Comparison of ENCODE assay signal across 8 cellular contexts in the genomic region with DNA sequence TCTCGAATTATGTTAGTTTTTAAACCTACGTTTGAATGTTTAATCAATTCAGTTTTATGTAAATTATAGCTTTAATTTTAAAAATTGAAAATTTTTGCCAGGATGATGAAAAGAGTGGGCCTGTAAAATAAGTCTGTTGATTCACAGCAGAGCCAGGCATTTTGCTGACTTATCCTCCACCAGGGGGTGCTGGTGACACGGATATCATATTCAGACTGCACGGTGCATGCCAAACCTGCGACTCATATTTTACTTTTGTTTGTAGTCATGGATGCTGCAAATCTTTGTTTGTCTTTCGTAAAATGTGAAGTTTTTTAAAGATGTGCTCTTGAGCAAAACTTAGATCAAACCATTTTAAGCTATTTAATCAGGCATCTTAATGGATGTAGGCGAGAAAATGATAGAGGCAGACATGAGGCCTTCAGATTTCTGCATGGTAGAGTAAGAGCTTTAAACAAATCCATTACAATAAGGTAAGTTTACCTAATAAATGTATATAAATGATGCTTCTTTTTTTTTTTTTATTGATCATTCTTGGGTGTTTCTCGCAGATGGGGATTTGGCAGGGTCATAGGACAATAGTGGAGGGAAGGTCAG. TPM values are rescaled to one million over a fixed set of nuclear protein-coding genes. Genes with fewer than 3 reads are reported as not detected.
DNase-seq lines count a peak whose midpoint lies in the region; ATAC-seq lines count a peak whose summit lies in the region.

No MANE protein-coding gene starts in this region.

- H3K36me3 Mint-ChIP-seq in CD4-positive, alpha-beta memory T cell = no peaks in the 10 kb centered on the region
- no peaks in the 10 kb centered on the region for H3K36me3 Mint-ChIP-seq in activated T-helper 2 cell treated with anti-CD3 and anti-CD28 coated beads, Interferon-gamma antibody, Interleukin-2, Interleukin-4, amounts not matched to agents 10 μg/mL and 5 μg/mL and 100 μg/mL, durations not matched to agents 14 hours and 24 hours and 36 hours (ENCODE audit: low read depth)

- H3K27ac ChIP-seq in CD4-positive, alpha-beta memory T cell (ENCODE audit: low read depth, low read length) = no peak overlapping the region

- no peaks in the 10 kb centered on the region for H3K9me3 ChIP-seq in CD4-positive, alpha-beta memory T cell (ENCODE audit: control insufficient read depth in 1 of 2, low read length in 2 of 2)

- H3K27me3 Mint-ChIP-seq in CD4-positive, alpha-beta memory T cell = peaks cover 0 to 5% of the 10 kb centered on the region in 2 donors
- peaks cover 9% of the 10 kb centered on the region for H3K27me3 Mint-ChIP-seq in activated T-helper 2 cell treated with anti-CD3 and anti-CD28 coated beads, Interferon-gamma antibody, Interleukin-2, Interleukin-4, amounts not matched to agents 10 μg/mL and 5 μg/mL and 100 μg/mL, durations not matched to agents 14 hours and 24 hours and 36 hours (ENCODE audit: low read depth)

- ATAC-seq in GM18498 (IDR thresholded peaks at IDR 0.05; ENCODE audit: unreplicated experiment) (peak; percentile 96), HG02943 (IDR thresholded peaks at IDR 0.05; ENCODE audit: low read depth, unreplicated experiment) (peak; percentile 96)

- POLR2A ChIA-PET in CD4-positive, alpha-beta memory T cell (lab: Charles Lee; ENCODE audit: partially characterized antibody) = no interaction called here

- no peaks in the 10 kb centered on the region for H3K36me3 ChIP-seq in CD4-positive, alpha-beta memory T cell (ENCODE audit: insufficient read depth, low read length)

- no peak overlapping the region for H3K4me3 ChIP-seq in CD4-positive, alpha-beta memory T cell (ENCODE audit: low read length in 2 of 2)

- no peaks in the 10 kb centered on the region for H3K4me1 ChIP-seq in CD4-positive, alpha-beta memory T cell (ENCODE audit: insufficient read depth, low read length)

- no peak overlapping the region for H3K4me3 Mint-ChIP-seq in CD4-positive, alpha-beta memory T cell
- H3K4me3 Mint-ChIP-seq in activated T-helper 2 cell treated with anti-CD3 and anti-CD28 coated beads, Interferon-gamma antibody, Interleukin-2, Interleukin-4, amounts not matched to agents 10 μg/mL and 5 μg/mL and 100 μg/mL, durations not matched to agents 14 hours and 24 hours and 36 hours (ENCODE audit: low read depth) = no peak overlapping the region

- H3K9me3 Mint-ChIP-seq in CD4-positive, alpha-beta memory T cell = peaks cover 0 to 3% (median 0%) of the 10 kb centered on the region in 8 donors
- H3K9me3 Mint-ChIP-seq in activated T-helper 2 cell treated with anti-CD3 and anti-CD28 coated beads, Interferon-gamma antibody, Interleukin-2, Interleukin-4, amounts not matched to agents 10 μg/mL and 5 μg/mL and 100 μg/mL, durations not matched to agents 14 hours and 24 hours and 36 hours = no peaks in the 10 kb centered on the region

- no peaks in the 10 kb centered on the region for H3K27me3 ChIP-seq in CD4-positive, alpha-beta memory T cell (ENCODE audit: insufficient read depth, low read length)

- H3K4me1 Mint-ChIP-seq in CD4-positive, alpha-beta memory T cell = peaks cover 0 to 3% (median under 1%) of the 10 kb centered on the region in 4 donors
- peaks cover 2% of the 10 kb centered on the region for H3K4me1 Mint-ChIP-seq in activated T-helper 2 cell treated with anti-CD3 and anti-CD28 coated beads, Interferon-gamma antibody, Interleukin-2, Interleukin-4, amounts not matched to agents 10 μg/mL and 5 μg/mL and 100 μg/mL, durations not matched to agents 14 hours and 24 hours and 36 hours (ENCODE audit: low read depth)

- CTCF ChIA-PET in CD4-positive, alpha-beta memory T cell (lab: Charles Lee; ENCODE audit: partially characterized antibody) = interaction anchor here (0.9 to 1.7 kb wide), 5 partner anchors 10 to 183 kb away, joined by 3 to 6 read pairs (median 5); no protein-coding TSS in a partner anchor

- H3K27ac Mint-ChIP-seq in CD4-positive, alpha-beta memory T cell = no peak overlapping the region
- H3K27ac Mint-ChIP-seq in activated T-helper 2 cell treated with anti-CD3 and anti-CD28 coated beads, Interferon-gamma antibody, Interleukin-2, Interleukin-4, amounts not matched to agents 10 μg/mL and 5 μg/mL and 100 μg/mL, durations not matched to agents 14 hours and 24 hours and 36 hours = no peak overlapping the region

- intact Hi-C loops in CD4-positive, alpha-beta memory T cell (cut with micrococcal nuclease) = no loop called here
- intact Hi-C loops in activated T-helper 2 cell treated with anti-CD3 and anti-CD28 coated beads, Interferon-gamma antibody, Interleukin-2, Interleukin-4, amounts not matched to agents 10 μg/mL and 5 μg/mL and 100 μg/mL, durations not matched to agents 14 hours and 24 hours and 36 hours (cut with micrococcal nuclease) = loop anchor here (1.0 kb wide), 1 partner anchor 184 kb away; no protein-coding TSS in a partner anchor
- intact Hi-C loops in head of caudate nucleus (cut with DNase I) (no loop called here), posterior vena cava (cut with DNase I) (no loop called here)

- peak in 4 of 5 donors; percentile 12 to 21 (median 16) for DNase-seq in CD4-positive, alpha-beta memory T cell
- DNase-seq in NCI-H526 (lab: John Stamatoyannopoulos, UW) (peak; percentile 65 to 94), head of caudate nucleus (peak; percentile 32 to 89 (median 76)), pulmonary artery endothelial cell (ENCODE audit: low read depth, low spot score) (peak; percentile 36), posterior vena cava (ENCODE audit: low spot score) (no peak)
- DNase-seq in activated T-helper 2 cell treated with anti-CD3 and anti-CD28 coated beads, Interferon-gamma antibody, Interleukin-2, Interleukin-4, amounts not matched to agents 10 μg/mL and 5 μg/mL and 100 μg/mL, durations not matched to agents 14 hours and 24 hours and 36 hours (ENCODE audit: low spot score) = peak; percentile 32

RNA-seq across cellular contexts. Expression of gene OR8B3, which starts 3.6 kb away (rescaled TPM):
- total RNA-seq in CD4-positive, alpha-beta memory T cell = not detected
- not detected for polyA plus RNA-seq in CD4-positive, alpha-beta memory T cell
- not detected in 2 replicates for total RNA-seq in activated T-helper 2 cell treated with anti-CD3 and anti-CD28 coated beads, Interferon-gamma antibody, Interleukin-2, Interleukin-4, amounts not matched to agents 10 μg/mL and 5 μg/mL and 100 μg/mL, durations not matched to agents 14 hours and 24 hours and 36 hours
- not detected in 2 replicates for total RNA-seq in pulmonary artery endothelial cell
- not detected for total RNA-seq in posterior vena cava

RNA-seq across cellular contexts. Expression of gene OR8B2, which starts 18.1 kb away (rescaled TPM):
- total RNA-seq in CD4-positive, alpha-beta memory T cell = not detected
- polyA plus RNA-seq in CD4-positive, alpha-beta memory T cell = not detected
- total RNA-seq in activated T-helper 2 cell treated with anti-CD3 and anti-CD28 coated beads, Interferon-gamma antibody, Interleukin-2, Interleukin-4, amounts not matched to agents 10 μg/mL and 5 μg/mL and 100 μg/mL, durations not matched to agents 14 hours and 24 hours and 36 hours = not detected in 2 replicates
- not detected in 2 replicates for total RNA-seq in pulmonary artery endothelial cell
- not detected for total RNA-seq in posterior vena cava

RNA-seq across cellular contexts. Expression of gene OR8B4, which starts 22.2 kb away (rescaled TPM):
- total RNA-seq in CD4-positive, alpha-beta memory T cell = not detected
- polyA plus RNA-seq in CD4-positive, alpha-beta memory T cell = not detected
- not detected in 2 replicates for total RNA-seq in activated T-helper 2 cell treated with anti-CD3 and anti-CD28 coated beads, Interferon-gamma antibody, Interleukin-2, Interleukin-4, amounts not matched to agents 10 μg/mL and 5 μg/mL and 100 μg/mL, durations not matched to agents 14 hours and 24 hours and 36 hours
- total RNA-seq in pulmonary artery endothelial cell (not detected in 2 replicates), posterior vena cava (not detected)

RNA-seq across cellular contexts. Expression of gene OR8B8, which starts 43.1 kb away (rescaled TPM):
- not detected for total RNA-seq in CD4-positive, alpha-beta memory T cell
- not detected for polyA plus RNA-seq in CD4-positive, alpha-beta memory T cell
- total RNA-seq in activated T-helper 2 cell treated with anti-CD3 and anti-CD28 coated beads, Interferon-gamma antibody, Interleukin-2, Interleukin-4, amounts not matched to agents 10 μg/mL and 5 μg/mL and 100 μg/mL, durations not matched to agents 14 hours and 24 hours and 36 hours = not detected in 2 replicates
- total RNA-seq in pulmonary artery endothelial cell (not detected in 2 replicates), posterior vena cava (not detected)
